ENCODE assay signal across 8 cellular contexts in the genomic region with DNA sequence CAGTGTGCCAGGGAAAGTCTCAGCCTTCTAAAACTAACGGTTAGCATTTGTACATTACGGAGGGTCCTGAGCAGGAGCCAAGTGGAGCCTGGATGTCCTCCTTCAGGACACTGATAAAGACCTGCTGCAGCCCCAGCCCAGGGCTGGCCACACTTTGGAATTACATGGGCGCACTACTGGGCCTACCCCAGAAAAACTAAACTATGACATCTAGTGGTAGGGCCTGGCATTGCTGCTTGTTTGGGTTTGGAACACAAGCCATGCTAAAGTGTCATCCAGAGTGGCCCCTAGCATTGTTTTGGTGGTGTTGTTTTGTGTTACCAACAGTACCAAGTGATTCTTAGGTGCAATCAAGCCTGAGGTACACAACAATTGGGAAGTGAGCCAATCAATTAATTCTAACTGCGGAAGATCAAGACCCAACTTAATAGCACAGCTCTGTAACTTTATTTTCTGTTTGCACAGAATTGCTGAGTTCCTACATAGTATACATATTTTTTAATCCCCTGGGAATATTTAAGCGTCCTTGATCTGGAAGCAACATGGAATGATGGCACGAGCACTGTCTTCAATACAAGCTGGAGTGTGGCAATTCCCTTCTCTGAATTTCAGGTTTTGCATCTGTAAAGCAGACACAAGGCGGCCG.
DNase-seq lines count a peak whose midpoint lies in the region; ATAC-seq and TF ChIP-seq lines count a peak whose summit lies in the region.

No MANE protein-coding gene starts in this region.

- no peaks in the 10 kb centered on the region for H3K4me1 Mint-ChIP-seq in activated CD8-positive, alpha-beta T cell treated with anti-CD3 and anti-CD28 coated beads, Interleukin-2, amount 10 ng/mL, durations not matched to agents 7 days and 5 days (ENCODE audit: low read depth)

- no peaks in the 10 kb centered on the region for H3K27me3 Mint-ChIP-seq in activated CD8-positive, alpha-beta T cell treated with anti-CD3 and anti-CD28 coated beads, Interleukin-2, amount 10 ng/mL, durations not matched to agents 7 days and 5 days (ENCODE audit: low read depth)

- POLR2A ChIA-PET in GM10248 (lab: Yijun Ruan, JAX): no interaction called here
- POLR2A ChIA-PET in activated CD8-positive, alpha-beta T cell treated with anti-CD3 and anti-CD28 coated beads, Interleukin-2, amount 10 ng/mL, durations not matched to agents 7 days and 5 days (lab: Charles Lee): no interaction called here

- TF ChIP-seq CTCF in GM10248 (IDR thresholded peaks at IDR 0.05; ENCODE audit: control extremely low read depth, extremely low read depth, low read depth, missing control alignments) (peak; percentile 86), NB4 (IDR thresholded peaks at IDR 0.05; ENCODE audit: low read depth, low read length) (peak; percentile 90), gastroesophageal sphincter (IDR thresholded peaks at IDR 0.05) (peak; percentile 76 to 90 (median 78))

- WGBS in gastroesophageal sphincter (ENCODE audit: low coverage in 1 of 2), 2 donors: 47 to 60% methylated on average over 2 to 8 of the region's 8 CpGs

- peaks cover 5% of the 10 kb centered on the region for H3K9me3 Mint-ChIP-seq in activated CD8-positive, alpha-beta T cell treated with anti-CD3 and anti-CD28 coated beads, Interleukin-2, amount 10 ng/mL, durations not matched to agents 7 days and 5 days (ENCODE audit: insufficient read depth)

- no peak for TF ChIP-seq EP300 in gastroesophageal sphincter (IDR thresholded peaks at IDR 0.05)

- CTCF ChIA-PET in GM10248 (lab: Yijun Ruan, JAX): interaction anchor here (0.8 to 3.3 kb wide), 19 partner anchors 9 to 280 kb away, joined by 3 to 42 read pairs (median 4); no protein-coding TSS in a partner anchor
- CTCF ChIA-PET in activated CD8-positive, alpha-beta T cell treated with anti-CD3 and anti-CD28 coated beads, Interleukin-2, amount 10 ng/mL, durations not matched to agents 7 days and 5 days (lab: Charles Lee): interaction anchor here (0.9 to 2.9 kb wide), 4 partner anchors 12 to 62 kb away, joined by 3 to 20 read pairs (median 4); no protein-coding TSS in a partner anchor

- peaks cover 0 to 28% (median 3%) of the 10 kb centered on the region in 3 donors for H3K4me1 ChIP-seq in gastroesophageal sphincter

- ATAC-seq in activated CD8-positive, alpha-beta T cell treated with anti-CD3 and anti-CD28 coated beads, Interleukin-2, amount 10 ng/mL, durations not matched to agents 7 days and 5 days: no peak
- no peak for ATAC-seq in gastroesophageal sphincter
- ATAC-seq in HG02623 (IDR thresholded peaks at IDR 0.05; ENCODE audit: unreplicated experiment): no peak

- H3K27ac Mint-ChIP-seq in activated CD8-positive, alpha-beta T cell treated with anti-CD3 and anti-CD28 coated beads, Interleukin-2, amount 10 ng/mL, durations not matched to agents 7 days and 5 days: no peak overlapping the region

- H3K4me3 Mint-ChIP-seq in activated CD8-positive, alpha-beta T cell treated with anti-CD3 and anti-CD28 coated beads, Interleukin-2, amount 10 ng/mL, durations not matched to agents 7 days and 5 days: no peak overlapping the region

- no peaks in the 10 kb centered on the region for H3K36me3 Mint-ChIP-seq in activated CD8-positive, alpha-beta T cell treated with anti-CD3 and anti-CD28 coated beads, Interleukin-2, amount 10 ng/mL, durations not matched to agents 7 days and 5 days (ENCODE audit: low read depth)

- no peak overlapping the region for H3K27ac ChIP-seq in gastroesophageal sphincter

- DNase-seq in AG08396 (ENCODE audit: low spot score) (peak; percentile 65), GM10248 (ENCODE audit: extremely low spot score) (peak; percentile 65), NB4 (ENCODE audit: low read depth) (peak; percentile 60), occipital lobe (lab: John Stamatoyannopoulos, UW) (peak; percentile 13), DMS79 (lab: John Stamatoyannopoulos, UW) (no peak)
- peak; percentile 51 for DNase-seq in activated CD8-positive, alpha-beta T cell treated with anti-CD3 and anti-CD28 coated beads, Interleukin-2, amount 10 ng/mL, durations not matched to agents 7 days and 5 days

- H3K36me3 ChIP-seq in gastroesophageal sphincter: no peaks in the 10 kb centered on the region

- no peaks in the 10 kb centered on the region for H3K27me3 ChIP-seq in gastroesophageal sphincter

- H3K9me3 ChIP-seq in gastroesophageal sphincter: no peaks in the 10 kb centered on the region

- H3K4me3 ChIP-seq in NB4 (ENCODE audit: low read depth, low read length) (no peak overlapping the region), gastroesophageal sphincter (no peak overlapping the region)

- TF ChIP-seq POLR2A in NB4 (IDR thresholded peaks at IDR 0.05; ENCODE audit: extremely low read depth, insufficient read length) (no peak), gastroesophageal sphincter (IDR thresholded peaks at IDR 0.05) (no peak)
